ENCODE assay signal across 8 cellular contexts in the genomic region with DNA sequence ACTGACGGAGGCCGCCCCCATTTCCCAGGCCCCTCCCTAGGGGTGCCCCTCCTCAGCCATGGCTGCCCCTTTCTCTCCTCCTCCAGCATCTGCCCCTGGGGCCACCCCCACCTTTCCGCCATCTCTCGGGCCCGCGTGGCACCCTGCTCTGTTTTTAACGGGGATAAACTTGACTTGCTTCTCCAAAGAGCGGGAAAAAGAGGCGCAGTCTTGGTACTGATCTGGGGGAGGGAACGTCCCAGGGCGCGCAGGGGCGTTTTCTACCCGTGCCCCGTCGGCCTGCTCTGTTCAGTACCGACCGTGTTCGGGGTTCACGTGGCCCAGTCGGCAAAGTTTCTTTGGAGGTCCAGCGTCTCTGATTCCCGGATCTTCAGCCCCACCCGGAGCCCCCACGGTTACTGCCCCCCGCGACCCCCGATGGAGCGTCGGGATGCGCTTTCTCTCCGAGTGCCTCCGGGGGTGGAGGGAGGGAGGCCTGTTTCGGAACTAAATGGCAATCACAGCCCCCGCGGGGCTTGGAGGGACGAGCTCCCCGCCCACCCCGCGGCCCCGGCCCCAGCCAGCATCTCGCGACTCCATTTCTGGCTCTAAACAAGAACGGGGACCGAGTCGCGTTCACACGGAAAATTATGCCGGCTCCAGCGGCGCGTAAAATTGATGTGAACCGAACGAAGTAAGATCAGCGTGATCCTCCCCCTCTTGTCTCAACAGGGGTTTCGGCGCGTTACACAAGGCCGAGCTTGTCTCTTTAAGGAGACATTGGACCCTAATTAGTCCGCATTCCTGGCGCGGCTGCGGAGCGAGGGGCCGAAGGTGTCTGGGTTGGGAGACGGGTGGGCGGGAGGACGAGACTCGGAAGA. TPM values are rescaled to one million over a fixed set of nuclear protein-coding genes. Genes with fewer than 3 reads are reported as not detected.
DNase-seq lines count a peak whose midpoint lies in the region; ATAC-seq and TF ChIP-seq lines count a peak whose summit lies in the region.

No MANE protein-coding gene starts in this region.

- POLR2A ChIA-PET in activated naive CD8-positive, alpha-beta T cell treated with anti-CD3 and anti-CD28 coated beads, Interleukin-2, amount 10 ng/mL, durations not matched to agents 7 days and 5 days (lab: Charles Lee), result interaction anchor here (0.6 to 2.2 kb wide), 20 partner anchors 9 to 313 kb away, joined by 3 to 45 read pairs (median 6); no protein-coding TSS in a partner anchor

- H3K27me3 ChIP-seq in Peyer's patch, result no peaks in the 10 kb centered on the region

- peaks cover 0 to 16% (median 8%) of the 10 kb centered on the region in 4 donors for H3K4me1 ChIP-seq in Peyer's patch

- H3K9me3 Mint-ChIP-seq in activated naive CD8-positive, alpha-beta T cell treated with anti-CD3 and anti-CD28 coated beads, Interleukin-2, amount 10 ng/mL, durations not matched to agents 7 days and 5 days, result peaks cover 2% of the 10 kb centered on the region

- no peak overlapping the region for H3K4me3 Mint-ChIP-seq in activated naive CD8-positive, alpha-beta T cell treated with anti-CD3 and anti-CD28 coated beads, Interleukin-2, amount 10 ng/mL, durations not matched to agents 7 days and 5 days

- H3K27me3 Mint-ChIP-seq in activated naive CD8-positive, alpha-beta T cell treated with anti-CD3 and anti-CD28 coated beads, Interleukin-2, amount 10 ng/mL, durations not matched to agents 7 days and 5 days, result peaks cover 7% of the 10 kb centered on the region

- H3K27ac ChIP-seq in Peyer's patch, result peak overlapping the region; percentile 11 to 85 (median 74)

- H3K9me3 ChIP-seq in Peyer's patch, result no peaks in the 10 kb centered on the region

- peak; percentile 53 for DNase-seq in NCI-H2196 (lab: John Stamatoyannopoulos, UW; ENCODE audit: unreplicated experiment)
- no peak for DNase-seq in NCI-H2196 treated with DMSO at 0.1 percent for 48 hours (lab: John Stamatoyannopoulos, UW; ENCODE audit: unreplicated experiment)
- peak in 2 of 3 donors; percentile 57 for DNase-seq in Peyer's patch
- DNase-seq in activated naive CD8-positive, alpha-beta T cell treated with anti-CD3 and anti-CD28 coated beads, Interleukin-2, amount 10 ng/mL, durations not matched to agents 7 days and 5 days, result peak; percentile 59
- DNase-seq in left ventricle myocardium superior, result peak; percentile 51
- peak; percentile 72 for DNase-seq in retina
- no peak for DNase-seq in cerebellar nuclear complex (lab: John Stamatoyannopoulos, UW)

- H3K4me1 Mint-ChIP-seq in activated naive CD8-positive, alpha-beta T cell treated with anti-CD3 and anti-CD28 coated beads, Interleukin-2, amount 10 ng/mL, durations not matched to agents 7 days and 5 days, result peaks cover 19% of the 10 kb centered on the region

- intact Hi-C loops in left ventricle myocardium superior (cut with micrococcal nuclease), result no loop called here

- no peak for ATAC-seq in activated naive CD8-positive, alpha-beta T cell treated with anti-CD3 and anti-CD28 coated beads, Interleukin-2, amount 10 ng/mL, durations not matched to agents 7 days and 5 days (ENCODE audit: low read depth)
- ATAC-seq in left ventricle myocardium superior, result peak; percentile 1
- no peak for ATAC-seq in GM21825 (IDR thresholded peaks at IDR 0.05; ENCODE audit: unreplicated experiment)

- H3K36me3 Mint-ChIP-seq in activated naive CD8-positive, alpha-beta T cell treated with anti-CD3 and anti-CD28 coated beads, Interleukin-2, amount 10 ng/mL, durations not matched to agents 7 days and 5 days, result peaks cover 10% of the 10 kb centered on the region

- peak overlapping the region; percentile 44 to 74 (median 64) for H3K4me3 ChIP-seq in Peyer's patch

- H3K36me3 ChIP-seq in Peyer's patch, result no peaks in the 10 kb centered on the region

- no peak for TF ChIP-seq CTCF in Peyer's patch (IDR thresholded peaks at IDR 0.05)

- peak overlapping the region; percentile 82 for H3K27ac Mint-ChIP-seq in activated naive CD8-positive, alpha-beta T cell treated with anti-CD3 and anti-CD28 coated beads, Interleukin-2, amount 10 ng/mL, durations not matched to agents 7 days and 5 days

- TF ChIP-seq POLR2A in Peyer's patch (IDR thresholded peaks at IDR 0.05), result no peak

RNA-seq across cellular contexts. Expression of a gene that starts 1.1 kb away (rescaled TPM):
- total RNA-seq in Peyer's patch (10 to 100 TPM; 26.1 to 85.0 (median 43.0) TPM), left ventricle myocardium superior (10.7 TPM)
- total RNA-seq in activated naive CD8-positive, alpha-beta T cell treated with anti-CD3 and anti-CD28 coated beads, Interleukin-2, amount 10 ng/mL, durations not matched to agents 7 days and 5 days, result 10 to 100 TPM; 62.4 to 68.8 TPM

Comparison
In these comparisons a context has a peak if more than half of its experiments do, and no peak if none do; other contexts are left out.
1. DNase-seq: peak in NCI-H2196 (single experiment), Peyer's patch (2 of 3), activated naive CD8-positive, alpha-beta T cell treated with anti-CD3 and anti-CD28 coated beads, Interleukin-2, amount 10 ng/mL, durations not matched to agents 7 days and 5 days (single experiment), left ventricle myocardium superior (single experiment) and retina (single experiment); none in NCI-H2196 treated with DMSO at 0.1 percent for 48 hours (single experiment) and cerebellar nuclear complex (0 of 2).